Comparison of ENCODE assay signal across 8 cellular contexts in genomic region chr15:39429898-39430357, GRCh38.
DNase-seq lines count a peak whose midpoint lies in the region; ATAC-seq and TF ChIP-seq lines count a peak whose summit lies in the region.

No MANE protein-coding gene starts in this region.

- H3K9me3 Mint-ChIP-seq in activated CD4-positive, alpha-beta memory T cell treated with anti-CD3 and anti-CD28 coated beads for 36 hours, result peaks cover 2% of the 10 kb centered on the region

- H3K9me3 ChIP-seq in heart right ventricle (no peaks in the 10 kb centered on the region), thyroid gland (no peaks in the 10 kb centered on the region)

- CTCF ChIA-PET in activated CD4-positive, alpha-beta memory T cell treated with anti-CD3 and anti-CD28 coated beads for 36 hours (lab: Charles Lee), result interaction anchor here (1.8 kb wide), 1 partner anchor 150 kb away, joined by 4 read pairs; no protein-coding TSS in a partner anchor

- H3K4me3 ChIP-seq in heart right ventricle, result no peak overlapping the region
- H3K4me3 ChIP-seq in thyroid gland (replicated peaks in 1 of 3), result no peak overlapping the region

- no peak overlapping the region for H3K4me3 Mint-ChIP-seq in activated CD4-positive, alpha-beta memory T cell treated with anti-CD3 and anti-CD28 coated beads for 36 hours

- H3K4me1 ChIP-seq in heart right ventricle (peaks cover 3 to 86% (median 44%) of the 10 kb centered on the region in 9 donors), thyroid gland (peaks cover 20 to 32% of the 10 kb centered on the region in 2 donors)

- peaks cover 2% of the 10 kb centered on the region for H3K36me3 Mint-ChIP-seq in activated CD4-positive, alpha-beta memory T cell treated with anti-CD3 and anti-CD28 coated beads for 36 hours

- H3K27ac ChIP-seq in heart right ventricle, result peak overlapping the region in 7 of 10 donors; percentile 41 to 82 (median 58)
- H3K27ac ChIP-seq in thyroid gland, result no peak overlapping the region

- no peak for TF ChIP-seq CTCF in heart right ventricle (IDR thresholded peaks at IDR 0.05)
- TF ChIP-seq CTCF in thyroid gland (IDR thresholded peaks at IDR 0.05), result no peak

- peaks cover 47% of the 10 kb centered on the region for H3K27me3 Mint-ChIP-seq in activated CD4-positive, alpha-beta memory T cell treated with anti-CD3 and anti-CD28 coated beads for 36 hours

- ATAC-seq in heart right ventricle (no peak), Right ventricle myocardium inferior (no peak), esophagus mucosa (peak; percentile 24)

- no peak for DNase-seq in heart right ventricle
- DNase-seq in Right ventricle myocardium inferior (ENCODE audit: missing footprints), result no peak
- DNase-seq in HT1080 (ENCODE audit: low read depth), result peak; percentile 77
- DNase-seq in thyroid gland, result peak; percentile 16 to 22
- no peak for DNase-seq in NCI-H128 (lab: John Stamatoyannopoulos, UW; ENCODE audit: unreplicated experiment)
- DNase-seq in activated CD4-positive, alpha-beta memory T cell treated with anti-CD3 and anti-CD28 coated beads for 36 hours, result no peak
- DNase-seq in C1 segment of cervical spinal cord (lab: John Stamatoyannopoulos, UW), result no peak

- POLR2A ChIA-PET in activated CD4-positive, alpha-beta memory T cell treated with anti-CD3 and anti-CD28 coated beads for 36 hours (lab: Charles Lee), result interaction anchor here (0.6 kb wide), 1 partner anchor 1188 kb away, joined by 7 read pairs; no protein-coding TSS in a partner anchor

- TF ChIP-seq POLR2A in thyroid gland (IDR thresholded peaks at IDR 0.05), result no peak

- no peaks in the 10 kb centered on the region for H3K36me3 ChIP-seq in heart right ventricle
- H3K36me3 ChIP-seq in thyroid gland, result no peaks in the 10 kb centered on the region

- no peaks in the 10 kb centered on the region for H3K27me3 ChIP-seq in heart right ventricle
- no peaks in the 10 kb centered on the region for H3K27me3 ChIP-seq in thyroid gland

- 29 to 57% methylated on average over 3 of the region's 3 CpGs for WGBS in heart right ventricle, 2 donors
- 35 to 38% methylated on average over 3 of the region's 3 CpGs for WGBS in thyroid gland, 2 donors

- H3K4me1 Mint-ChIP-seq in activated CD4-positive, alpha-beta memory T cell treated with anti-CD3 and anti-CD28 coated beads for 36 hours (ENCODE audit: low read depth), result peaks cover 27% of the 10 kb centered on the region

- no peak overlapping the region for H3K27ac Mint-ChIP-seq in activated CD4-positive, alpha-beta memory T cell treated with anti-CD3 and anti-CD28 coated beads for 36 hours

- intact Hi-C loops in heart right ventricle (cut with DNase I), result loop anchor here in 5 of 10 donors (5.0 to 10.0 kb wide), 6 partner anchors 57 to 152 kb away; partner anchors contain the start of gene THBS1 (in 1 of the 5)
- intact Hi-C loops in Right ventricle myocardium inferior (cut with DNase I), result loop anchor here (5.0 kb wide), 1 partner anchor 147 kb away; no protein-coding TSS in a partner anchor
- intact Hi-C loops in thyroid gland (cut with DNase I), result no loop called here
- intact Hi-C loops in activated CD4-positive, alpha-beta memory T cell treated with anti-CD3 and anti-CD28 coated beads for 36 hours (cut with micrococcal nuclease), result loop anchor here (5.0 kb wide), 2 partner anchors 152 to 733 kb away; partner anchors contain the start of gene THBS1

Comparison
In these comparisons a context has a peak if more than half of its experiments do, and no peak if none do; other contexts are left out.
1. DNase-seq: peak in HT1080 (single experiment) and thyroid gland (2 of 2); none in heart right ventricle (0 of 2), Right ventricle myocardium inferior (single experiment), NCI-H128 (single experiment), activated CD4-positive, alpha-beta memory T cell treated with anti-CD3 and anti-CD28 coated beads for 36 hours (single experiment) and C1 segment of cervical spinal cord (0 of 14).
2. H3K27ac ChIP-seq: peak in heart right ventricle (7 of 10); none in thyroid gland (0 of 3).